Comparison of ENCODE assay signal across 15 cellular contexts in genomic region chr1:192740214-192740613, GRCh38.
A peak's percentile ranks its signal among the peaks of the same experiment; 100 is the strongest.
DNase-seq lines count a peak whose midpoint lies in the region; ATAC-seq, FAIRE-seq and TF ChIP-seq lines count a peak whose summit lies in the region.
"Had no signal": no experiment of that assay in that cellular context is flagged by ENCODE, and none has a peak within 500 bp of the region (broad histone marks: within the 10 kb centered on the region; RNA-seq: fewer than 3 reads in every experiment).

No MANE protein-coding gene starts in this region.

- peak overlapping the region; percentile 57; the same call in 1 of the 2 replicates for H2AFZ ChIP-seq in KMS-11 (ENCODE audit: low read depth)

- peaks cover 8% of the 10 kb centered on the region; the same call in 1 of the 3 replicates for H3K9me3 ChIP-seq in A549

- WGBS in A549 (ENCODE audit: missing lambda C conversion rate), result 93% methylated on average over 1 of the region's 1 CpG

- TF ChIP-seq CTCF in A549 (IDR thresholded peaks at IDR 0.05) (no peak), KMS-11 (conservative IDR thresholded peaks at IDR 0.05; ENCODE audit: low read depth, low read length) (no peak)

- intact Hi-C loops in Right ventricle myocardium superior (cut with DNase I), result no loop called here

- H3K36me3 ChIP-seq in KMS-11 (ENCODE audit: insufficient read depth), result no peaks in the 10 kb centered on the region

- POLR2A ChIA-PET in A549 (lab: Yijun Ruan, JAX), result no interaction called here

- no peaks in the 10 kb centered on the region for H3K27me3 ChIP-seq in KMS-11 (ENCODE audit: insufficient read depth, low read depth)

- H3K27ac ChIP-seq in A549 (no peak overlapping the region), KMS-11 (peak overlapping the region; percentile 62; the same call in 1 of the 2 replicates)

- H3K4me3 ChIP-seq in A549 (no peak overlapping the region), KMS-11 (IDR thresholded peaks at IDR 0.05; ENCODE audit: insufficient read depth, low read depth, low read length) (peak overlapping the region; percentile 92)
- H3K4me3 ChIP-seq: GM23338 had no signal

- DNase-seq in A549 (ENCODE audit: low read depth in 1 of 2, low spot score in 1 of 2), result no peak
- no peak for DNase-seq in RCC 7860 (ENCODE audit: low spot score)
- no peak for DNase-seq in frontal cortex (ENCODE audit: low spot score in 2 of 2)
- no peak for DNase-seq in Right ventricle myocardium superior
- no peak for DNase-seq in AML-193 (lab: John Stamatoyannopoulos, UW)
- no peak for DNase-seq in erythroblast (lab: John Stamatoyannopoulos, UW)
- DNase-seq: CD8-positive, alpha-beta T cell; COR-L47; DMS79; GDM1; H7 had no signal

- H4K20me1 ChIP-seq in KMS-11 (ENCODE audit: insufficient read depth), result no peaks in the 10 kb centered on the region; the same call in 1 of the 2 replicates

- CTCF ChIA-PET in A549 (lab: Yijun Ruan, JAX), result no interaction called here

- H3K9ac ChIP-seq in KMS-11, result no peak overlapping the region

- no peak for TF ChIP-seq RAD21 in A549 (conservative IDR thresholded peaks at IDR 0.05 in 1 of 2, IDR thresholded peaks at IDR 0.05 in 1 of 2)

- no peak for TF ChIP-seq EP300 in A549 (IDR thresholded peaks at IDR 0.05)

- H3K4me2 ChIP-seq in A549 (no peak overlapping the region), KMS-11 (peak overlapping the region; percentile 27; the same call in 1 of the 2 replicates)
- H3K4me2 ChIP-seq: GM23338 had no signal

- FAIRE-seq in A549 (lab: Jason Lieb, UNC), result no peak
- peak; percentile 47 for FAIRE-seq in RCC 7860 (lab: Jason Lieb, UNC)
- peak; percentile 17 for FAIRE-seq in frontal cortex (lab: Jason Lieb, UNC)
- FAIRE-seq: GM12892 had no signal

- no peak for TF ChIP-seq POLR2A in A549 (IDR thresholded peaks at IDR 0.05; ENCODE audit: low read length)
- no peak for TF ChIP-seq POLR2A in erythroblast (IDR thresholded peaks at IDR 0.05; ENCODE audit: low read length)

- H3K4me1 ChIP-seq in A549 (no peaks in the 10 kb centered on the region), KMS-11 (ENCODE audit: low read depth, poor library complexity, severe bottlenecking) (peaks cover 21% of the 10 kb centered on the region)

- H3K79me2 ChIP-seq in KMS-11 (ENCODE audit: insufficient read depth, low read depth), result no peaks in the 10 kb centered on the region

- no peak for ATAC-seq in A549
- ATAC-seq in Right ventricle myocardium superior (ENCODE audit: poor library complexity), result no peak
- no peak for ATAC-seq in HG03571 (IDR thresholded peaks at IDR 0.05; ENCODE audit: unreplicated experiment)
- ATAC-seq: CD8-positive, alpha-beta T cell; GM23338 had no signal

TF ChIP-seq in A549, 52 proteins besides CTCF, POLR2A, EP300 and RAD21:
- TF ChIP-seq CBX8 (IDR thresholded peaks at IDR 0.05) (no peak), REST (IDR thresholded peaks at IDR 0.05) (no peak), GATA3 (IDR thresholded peaks at IDR 0.05; ENCODE audit: borderline replicate concordance) (no peak), MAFK (IDR thresholded peaks at IDR 0.05; ENCODE audit: partially characterized antibody) (peak; percentile 26)
TF ChIP-seq in A549: peak in this region for 1.
